Comparison of ENCODE assay signal across 1 cellular context in the genomic region with DNA sequence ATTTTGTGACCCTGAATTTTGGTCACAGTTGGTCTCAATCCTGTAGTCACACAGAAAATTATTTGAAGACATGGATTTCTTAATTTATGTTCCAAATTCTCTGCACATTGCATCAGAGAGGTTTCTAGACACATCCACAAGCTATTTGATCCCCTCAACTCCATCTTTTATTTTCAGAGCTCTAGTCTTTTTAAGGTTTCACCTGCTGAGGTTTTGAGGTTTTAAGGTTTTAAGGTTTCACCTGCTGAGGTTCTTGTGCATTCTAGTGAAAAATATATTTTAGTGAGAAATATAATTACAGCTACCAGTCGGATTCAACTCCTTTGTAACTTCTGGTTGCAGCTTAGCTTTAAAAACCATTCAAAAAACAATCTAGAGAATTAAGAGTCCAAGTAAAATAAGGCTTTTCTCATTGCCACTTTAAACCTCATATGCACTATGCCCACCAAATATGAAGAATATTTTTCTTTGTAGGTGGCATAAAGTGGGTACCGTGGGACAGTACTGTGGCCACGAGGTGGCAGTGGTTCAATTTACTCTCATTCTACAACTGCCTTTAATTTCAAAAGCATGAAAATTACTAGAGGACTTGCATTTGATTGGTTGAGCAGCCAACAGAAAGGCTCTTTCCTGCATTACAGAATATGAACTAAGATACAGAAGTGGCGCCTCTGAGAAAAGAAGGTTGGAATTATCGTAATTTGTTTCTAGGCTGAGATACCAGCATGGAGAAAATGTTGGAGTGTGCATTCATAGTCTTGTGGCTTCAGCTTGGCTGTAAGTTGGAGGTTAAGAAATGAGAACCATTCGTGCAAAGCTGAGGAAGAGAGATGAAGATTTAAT.
TF ChIP-seq lines count a peak whose summit lies in the region.

No MANE protein-coding gene starts in this region.

TF ChIP-seq in HepG2, 621 proteins besides CTCF, POLR2A, EP300 and RAD21 (continued from another document):
- TF ChIP-seq, protein P1, sequence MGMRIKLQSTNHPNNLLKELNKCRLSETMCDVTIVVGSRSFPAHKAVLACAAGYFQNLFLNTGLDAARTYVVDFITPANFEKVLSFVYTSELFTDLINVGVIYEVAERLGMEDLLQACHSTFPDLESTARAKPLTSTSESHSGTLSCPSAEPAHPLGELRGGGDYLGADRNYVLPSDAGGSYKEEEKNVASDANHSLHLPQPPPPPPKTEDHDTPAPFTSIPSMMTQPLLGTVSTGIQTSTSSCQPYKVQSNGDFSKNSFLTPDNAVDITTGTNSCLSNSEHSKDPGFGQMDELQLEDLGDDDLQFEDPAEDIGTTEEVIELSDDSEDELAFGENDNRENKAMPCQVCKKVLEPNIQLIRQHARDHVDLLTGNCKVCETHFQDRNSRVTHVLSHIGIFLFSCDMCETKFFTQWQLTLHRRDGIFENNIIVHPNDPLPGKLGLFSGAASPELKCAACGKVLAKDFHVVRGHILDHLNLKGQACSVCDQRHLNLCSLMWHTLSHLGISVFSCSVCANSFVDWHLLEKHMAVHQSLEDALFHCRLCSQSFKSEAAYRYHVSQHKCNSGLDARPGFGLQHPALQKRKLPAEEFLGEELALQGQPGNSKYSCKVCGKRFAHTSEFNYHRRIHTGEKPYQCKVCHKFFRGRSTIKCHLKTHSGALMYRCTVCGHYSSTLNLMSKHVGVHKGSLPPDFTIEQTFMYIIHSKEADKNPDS (CRISPR knock-in tag; IDR thresholded peaks at IDR 0.05): no peak
- TF ChIP-seq ZNF816 (CRISPR knock-in tag; IDR thresholded peaks at IDR 0.05; ENCODE audit: borderline replicate concordance) (no peak), ZNF33B (CRISPR knock-in tag; IDR thresholded peaks at IDR 0.05) (no peak), ZNF891 (CRISPR knock-in tag; IDR thresholded peaks at IDR 0.05) (no peak), MIXL1 (CRISPR knock-in tag; IDR thresholded peaks at IDR 0.05) (0 out of 2 replicates have a peak, but pooled peaks have one; percentile 41), GABPB1 (CRISPR knock-in tag; IDR thresholded peaks at IDR 0.05) (no peak), KDM1A (CRISPR knock-in tag; IDR thresholded peaks at IDR 0.05) (no peak), CCDC6 (CRISPR knock-in tag; IDR thresholded peaks at IDR 0.05) (no peak), U2AF2 (IDR thresholded peaks at IDR 0.05; ENCODE audit: low read depth, low read length) (no peak), CREM (IDR thresholded peaks at IDR 0.05) (peak; percentile 19; the same call in 1 of the 2 replicates), CREM (CRISPR knock-in tag; IDR thresholded peaks at IDR 0.05) (no peak), ZSCAN12 (CRISPR knock-in tag; IDR thresholded peaks at IDR 0.05) (0 out of 2 replicates have a peak, but pooled peaks have one; percentile 28), ZFAT (CRISPR knock-in tag; conservative IDR thresholded peaks at IDR 0.05) (0 out of 2 replicates have a peak, but pooled peaks have one; percentile 50), ZMYM3 (CRISPR knock-in tag; IDR thresholded peaks at IDR 0.05) (no peak), HOXA5 (CRISPR knock-in tag; IDR thresholded peaks at IDR 0.05) (no peak), ZBTB20 (CRISPR knock-in tag; IDR thresholded peaks at IDR 0.05; ENCODE audit: borderline replicate concordance, low read depth) (no peak), FOXJ3 (CRISPR knock-in tag; IDR thresholded peaks at IDR 0.05; ENCODE audit: borderline replicate concordance) (peak; percentile 21; the same call in 1 of the 2 replicates)
- TF ChIP-seq, protein P2, sequence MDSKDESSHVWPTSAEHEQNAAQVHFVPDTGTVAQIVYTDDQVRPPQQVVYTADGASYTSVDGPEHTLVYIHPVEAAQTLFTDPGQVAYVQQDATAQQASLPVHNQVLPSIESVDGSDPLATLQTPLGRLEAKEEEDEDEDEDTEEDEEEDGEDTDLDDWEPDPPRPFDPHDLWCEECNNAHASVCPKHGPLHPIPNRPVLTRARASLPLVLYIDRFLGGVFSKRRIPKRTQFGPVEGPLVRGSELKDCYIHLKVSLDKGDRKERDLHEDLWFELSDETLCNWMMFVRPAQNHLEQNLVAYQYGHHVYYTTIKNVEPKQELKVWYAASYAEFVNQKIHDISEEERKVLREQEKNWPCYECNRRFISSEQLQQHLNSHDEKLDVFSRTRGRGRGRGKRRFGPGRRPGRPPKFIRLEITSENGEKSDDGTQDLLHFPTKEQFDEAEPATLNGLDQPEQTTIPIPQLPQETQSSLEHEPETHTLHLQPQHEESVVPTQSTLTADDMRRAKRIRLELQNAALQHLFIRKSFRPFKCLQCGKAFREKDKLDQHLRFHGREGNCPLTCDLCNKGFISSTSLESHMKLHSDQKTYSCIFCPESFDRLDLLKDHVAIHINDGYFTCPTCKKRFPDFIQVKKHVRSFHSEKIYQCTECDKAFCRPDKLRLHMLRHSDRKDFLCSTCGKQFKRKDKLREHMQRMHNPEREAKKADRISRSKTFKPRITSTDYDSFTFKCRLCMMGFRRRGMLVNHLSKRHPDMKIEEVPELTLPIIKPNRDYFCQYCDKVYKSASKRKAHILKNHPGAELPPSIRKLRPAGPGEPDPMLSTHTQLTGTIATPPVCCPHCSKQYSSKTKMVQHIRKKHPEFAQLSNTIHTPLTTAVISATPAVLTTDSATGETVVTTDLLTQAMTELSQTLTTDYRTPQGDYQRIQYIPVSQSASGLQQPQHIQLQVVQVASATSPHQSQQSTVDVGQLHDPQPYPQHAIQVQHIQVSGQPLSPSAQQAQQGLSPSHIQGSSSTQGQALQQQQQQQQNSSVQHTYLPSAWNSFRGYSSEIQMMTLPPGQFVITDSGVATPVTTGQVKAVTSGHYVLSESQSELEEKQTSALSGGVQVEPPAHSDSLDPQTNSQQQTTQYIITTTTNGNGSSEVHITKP (CRISPR knock-in tag; IDR thresholded peaks at IDR 0.05; ENCODE audit: low read depth): no peak
